ENCODE assay signal across 9 cellular contexts in genomic region chr15:76973362-76973743, GRCh38. TPM values are rescaled to one million over a fixed set of nuclear protein-coding genes. Genes with fewer than 3 reads are reported as not detected.
DNase-seq lines count a peak whose midpoint lies in the region; TF ChIP-seq lines count a peak whose summit lies in the region.
"Had no signal": no experiment of that assay in that cellular context is flagged by ENCODE, and none has a peak within 500 bp of the region (broad histone marks: within the 10 kb centered on the region; RNA-seq: fewer than 3 reads in every experiment).

No MANE protein-coding gene starts in this region.

- no peaks in the 10 kb centered on the region for H4K20me1 ChIP-seq in Karpas-422 (ENCODE audit: insufficient read depth, low read depth, low read length)

- H3K36me3 ChIP-seq in Karpas-422 (ENCODE audit: insufficient read depth, low read length), result no peaks in the 10 kb centered on the region
- H3K36me3 ChIP-seq in effector memory CD4-positive, alpha-beta T cell (ENCODE audit: control insufficient read depth, insufficient read depth, low read length), result no peaks in the 10 kb centered on the region

- no peak overlapping the region for H3K9ac ChIP-seq in Karpas-422 (ENCODE audit: low read length)

- H3K27me3 ChIP-seq in Karpas-422 (ENCODE audit: low read length), result no peaks in the 10 kb centered on the region
- no peaks in the 10 kb centered on the region for H3K27me3 ChIP-seq in effector memory CD4-positive, alpha-beta T cell (replicated peaks; ENCODE audit: control insufficient read depth, insufficient read depth, low read length, poor library complexity, severe bottlenecking)

- H3K27ac Mint-ChIP-seq in activated CD4-positive, alpha-beta T cell treated with anti-CD3 and anti-CD28 coated beads, Interleukin-2, amount 10 ng/mL, durations not matched to agents 7 days and 5 days, result no peak overlapping the region
- no peak overlapping the region for H3K27ac Mint-ChIP-seq in nephron progenitor cell
- H3K27ac Mint-ChIP-seq: nephron had no signal

- H3K9me3 Mint-ChIP-seq in activated CD4-positive, alpha-beta T cell treated with anti-CD3 and anti-CD28 coated beads, Interleukin-2, amount 10 ng/mL, durations not matched to agents 7 days and 5 days, result peaks cover 2% of the 10 kb centered on the region
- H3K9me3 Mint-ChIP-seq in nephron progenitor cell, result peaks cover 11% of the 10 kb centered on the region

- H3K9me2 ChIP-seq in Karpas-422 (replicated peaks; ENCODE audit: insufficient read depth, low read length), result no peaks in the 10 kb centered on the region

- no peak overlapping the region for H3K4me2 ChIP-seq in Karpas-422 (ENCODE audit: low read depth, low read length, poor library complexity, severe bottlenecking)

- H2AFZ ChIP-seq in Karpas-422 (ENCODE audit: low read length), result no peak overlapping the region

- H3K27me3 Mint-ChIP-seq in activated CD4-positive, alpha-beta T cell treated with anti-CD3 and anti-CD28 coated beads, Interleukin-2, amount 10 ng/mL, durations not matched to agents 7 days and 5 days, result peaks cover 13% of the 10 kb centered on the region
- H3K27me3 Mint-ChIP-seq in nephron progenitor cell (ENCODE audit: low read depth, poor library complexity), result peaks cover 17% of the 10 kb centered on the region

- H3K4me3 Mint-ChIP-seq in activated CD4-positive, alpha-beta T cell treated with anti-CD3 and anti-CD28 coated beads, Interleukin-2, amount 10 ng/mL, durations not matched to agents 7 days and 5 days, result no peak overlapping the region
- H3K4me3 Mint-ChIP-seq in nephron progenitor cell, result no peak overlapping the region
- H3K4me3 Mint-ChIP-seq: nephron had no signal

- peaks cover 26% of the 10 kb centered on the region for H3K4me1 ChIP-seq in Karpas-422 (ENCODE audit: low read length)
- no peaks in the 10 kb centered on the region for H3K4me1 ChIP-seq in effector memory CD4-positive, alpha-beta T cell (ENCODE audit: control insufficient read depth, insufficient read depth, low read length, poor library complexity, severe bottlenecking)

- H3K27ac ChIP-seq in Karpas-422 (ENCODE audit: low read length), result no peak overlapping the region
- no peak overlapping the region for H3K27ac ChIP-seq in effector memory CD4-positive, alpha-beta T cell (ENCODE audit: insufficient read depth, low read length, poor library complexity, severe bottlenecking)

- no peak overlapping the region for H3K4me3 ChIP-seq in Karpas-422 (ENCODE audit: low read length)
- no peak overlapping the region for H3K4me3 ChIP-seq in effector memory CD4-positive, alpha-beta T cell (ENCODE audit: insufficient read depth, low read depth, low read length, poor library complexity, severe bottlenecking)

- H3K9me3 ChIP-seq in Karpas-422 (ENCODE audit: low read length), result no peaks in the 10 kb centered on the region
- H3K9me3 ChIP-seq in effector memory CD4-positive, alpha-beta T cell (ENCODE audit: control insufficient read depth, low read length), result no peaks in the 10 kb centered on the region

- H3K79me2 ChIP-seq in Karpas-422 (ENCODE audit: low read length), result no peaks in the 10 kb centered on the region

- TF ChIP-seq CTCF in nephron progenitor cell (IDR thresholded peaks at IDR 0.05), result peak; percentile 71

- POLR2A ChIA-PET in activated CD4-positive, alpha-beta T cell treated with anti-CD3 and anti-CD28 coated beads, Interleukin-2, amount 10 ng/mL, durations not matched to agents 7 days and 5 days (lab: Charles Lee), result no interaction called here

- peaks cover 31% of the 10 kb centered on the region for H3K4me1 Mint-ChIP-seq in activated CD4-positive, alpha-beta T cell treated with anti-CD3 and anti-CD28 coated beads, Interleukin-2, amount 10 ng/mL, durations not matched to agents 7 days and 5 days
- no peaks in the 10 kb centered on the region for H3K4me1 Mint-ChIP-seq in nephron progenitor cell

- DNase-seq in CD1c-positive myeloid dendritic cell (ENCODE audit: extremely low spot score) (peak; percentile 66), Karpas-422 (peak; percentile 89), nephron progenitor cell (peak; percentile 66), NCI-H187 treated with DMSO at 0.1 percent for 48 hours (lab: John Stamatoyannopoulos, UW) (no peak), NCI-H1930 (lab: John Stamatoyannopoulos, UW) (no peak), T1000 (lab: John Stamatoyannopoulos, UW) (no peak)
- DNase-seq in activated CD4-positive, alpha-beta T cell treated with anti-CD3 and anti-CD28 coated beads, Interleukin-2, amount 10 ng/mL, durations not matched to agents 7 days and 5 days, result peak; percentile 72
- peak; percentile 37 to 44 (median 41) for DNase-seq in effector memory CD4-positive, alpha-beta T cell

- H3K36me3 Mint-ChIP-seq in activated CD4-positive, alpha-beta T cell treated with anti-CD3 and anti-CD28 coated beads, Interleukin-2, amount 10 ng/mL, durations not matched to agents 7 days and 5 days (ENCODE audit: low read depth), result no peaks in the 10 kb centered on the region
- peaks cover 3% of the 10 kb centered on the region for H3K36me3 Mint-ChIP-seq in nephron progenitor cell (ENCODE audit: low read depth)

- CTCF ChIA-PET in activated CD4-positive, alpha-beta T cell treated with anti-CD3 and anti-CD28 coated beads, Interleukin-2, amount 10 ng/mL, durations not matched to agents 7 days and 5 days (lab: Charles Lee), result interaction anchor here (0.6 to 4.8 kb wide), 25 partner anchors 10 to 569 kb away, joined by 3 to 22 read pairs (median 4); no protein-coding TSS in a partner anchor

RNA-seq across cellular contexts. Expression of gene PSTPIP1, which starts 21.6 kb away (rescaled TPM):
- total RNA-seq in Karpas-422 (2014; rRNA removed; shearing (Covaris generic); ENCODE audit: low replicate concordance), result 13.1 and 40.4 TPM in 2 replicates
- 100 to 1,000 TPM; 135 to 176 TPM for total RNA-seq in activated CD4-positive, alpha-beta T cell treated with anti-CD3 and anti-CD28 coated beads, Interleukin-2, amount 10 ng/mL, durations not matched to agents 7 days and 5 days

RNA-seq across cellular contexts. Expression of gene RCN2, which starts 41.8 kb away (rescaled TPM):
- 69.3 and 84.8 TPM in 2 replicates for total RNA-seq in Karpas-422 (2014; rRNA removed; shearing (Covaris generic); ENCODE audit: low replicate concordance)
- 10 to 100 TPM; 23.2 to 26.8 TPM for total RNA-seq in activated CD4-positive, alpha-beta T cell treated with anti-CD3 and anti-CD28 coated beads, Interleukin-2, amount 10 ng/mL, durations not matched to agents 7 days and 5 days

Comparison
In these comparisons a context has a peak if more than half of its experiments do, and no peak if none do; other contexts are left out.
1. DNase-seq: peak in CD1c-positive myeloid dendritic cell (single experiment), Karpas-422 (single experiment), activated CD4-positive, alpha-beta T cell treated with anti-CD3 and anti-CD28 coated beads, Interleukin-2, amount 10 ng/mL, durations not matched to agents 7 days and 5 days (single experiment), effector memory CD4-positive, alpha-beta T cell (3 of 3) and nephron progenitor cell (single experiment); none in NCI-H187 treated with DMSO at 0.1 percent for 48 hours (single experiment), NCI-H1930 (0 of 2) and T1000 (single experiment).